ENCODE assay signal across 8 cellular contexts in genomic region chr1:178055779-178056471, GRCh38. TPM values are rescaled to one million over a fixed set of nuclear protein-coding genes. Genes with fewer than 3 reads are reported as not detected.
DNase-seq lines count a peak whose midpoint lies in the region; TF ChIP-seq lines count a peak whose summit lies in the region.

No MANE protein-coding gene starts in this region.

- TF ChIP-seq CTCF in GM12872 (IDR thresholded peaks at IDR 0.05; ENCODE audit: insufficient read depth, low read depth, low read length) = peak; percentile 30; the same call in 2 of the 3 replicates
- TF ChIP-seq CTCF in cardiac fibroblast (IDR thresholded peaks at IDR 0.05; ENCODE audit: low read depth, low read length) = peak; percentile 29

- no peak overlapping the region for H3K4me3 ChIP-seq in cardiac fibroblast (replicated peaks in 1 of 2; ENCODE audit: low read depth in 2 of 2, low read length in 2 of 2)

- peak; percentile 58 for DNase-seq in HCEC 1CT
- DNase-seq in Kasumi-1 (lab: John Stamatoyannopoulos, UW) = peak; percentile 62 to 66
- DNase-seq in cardiac fibroblast (ENCODE audit: low read depth in 2 of 2) = peak; percentile 43 to 63
- peak; percentile 40 for DNase-seq in myocyte (ENCODE audit: low read depth)
- no peak for DNase-seq in NCI-H1436 (lab: John Stamatoyannopoulos, UW)
- DNase-seq in globus pallidus (ENCODE audit: low spot score) = no peak
- no peak for DNase-seq in activated naive CD4-positive, alpha-beta T cell treated with Interleukin-2 at 50 U/mL for 16 hours

RNA-seq across cellular contexts. Expression of gene RASAL2, which starts 38.0 kb away (rescaled TPM):
- total RNA-seq in myocyte = 21.3 and 24.3 TPM in 2 replicates
- polyA plus RNA-seq in myocyte (2012) = 13.1 TPM

Comparison
In these comparisons a context has a peak if more than half of its experiments do, and no peak if none do; other contexts are left out.
1. DNase-seq: peak in HCEC 1CT (single experiment), Kasumi-1 (2 of 2), cardiac fibroblast (2 of 2) and myocyte (single experiment); none in NCI-H1436 (single experiment), globus pallidus (single experiment) and activated naive CD4-positive, alpha-beta T cell treated with Interleukin-2 at 50 U/mL for 16 hours (single experiment).